Comparison of ENCODE assay signal across 1 cellular context in the genomic region with DNA sequence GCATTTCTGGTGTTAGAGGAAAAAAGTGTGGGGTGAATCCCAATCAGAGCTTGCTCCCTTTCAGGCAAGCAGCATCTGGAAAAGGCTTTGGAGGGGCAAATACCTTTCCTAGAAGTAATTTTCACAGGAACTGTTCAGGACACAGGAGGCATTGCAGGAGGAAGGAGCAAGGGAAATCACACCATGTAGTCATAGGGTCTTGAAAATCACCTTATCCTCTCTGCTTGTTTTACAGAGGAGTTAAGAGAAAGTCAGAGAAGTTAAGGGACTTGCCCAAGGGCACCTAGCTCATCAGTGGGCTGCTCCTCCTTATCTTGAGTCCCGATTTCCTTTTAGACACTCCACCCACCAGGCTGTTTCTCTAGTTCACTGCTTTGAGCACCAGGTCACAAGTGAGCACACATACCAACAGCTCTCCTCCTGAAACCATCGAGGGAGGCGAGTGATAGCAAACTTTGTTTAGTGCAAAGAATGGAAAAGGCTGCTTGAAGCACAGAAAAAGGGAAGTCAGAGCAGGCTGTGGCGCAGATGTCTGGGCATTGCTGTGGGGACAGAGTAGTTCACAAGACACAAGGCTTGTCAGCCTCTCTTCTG.
TF ChIP-seq lines count a peak whose summit lies in the region.

No MANE protein-coding gene starts in this region.

TF ChIP-seq in WTC11, 78 proteins besides CTCF, POLR2A, EP300 and RAD21 (continued from another document):
- TF ChIP-seq, protein P1, sequence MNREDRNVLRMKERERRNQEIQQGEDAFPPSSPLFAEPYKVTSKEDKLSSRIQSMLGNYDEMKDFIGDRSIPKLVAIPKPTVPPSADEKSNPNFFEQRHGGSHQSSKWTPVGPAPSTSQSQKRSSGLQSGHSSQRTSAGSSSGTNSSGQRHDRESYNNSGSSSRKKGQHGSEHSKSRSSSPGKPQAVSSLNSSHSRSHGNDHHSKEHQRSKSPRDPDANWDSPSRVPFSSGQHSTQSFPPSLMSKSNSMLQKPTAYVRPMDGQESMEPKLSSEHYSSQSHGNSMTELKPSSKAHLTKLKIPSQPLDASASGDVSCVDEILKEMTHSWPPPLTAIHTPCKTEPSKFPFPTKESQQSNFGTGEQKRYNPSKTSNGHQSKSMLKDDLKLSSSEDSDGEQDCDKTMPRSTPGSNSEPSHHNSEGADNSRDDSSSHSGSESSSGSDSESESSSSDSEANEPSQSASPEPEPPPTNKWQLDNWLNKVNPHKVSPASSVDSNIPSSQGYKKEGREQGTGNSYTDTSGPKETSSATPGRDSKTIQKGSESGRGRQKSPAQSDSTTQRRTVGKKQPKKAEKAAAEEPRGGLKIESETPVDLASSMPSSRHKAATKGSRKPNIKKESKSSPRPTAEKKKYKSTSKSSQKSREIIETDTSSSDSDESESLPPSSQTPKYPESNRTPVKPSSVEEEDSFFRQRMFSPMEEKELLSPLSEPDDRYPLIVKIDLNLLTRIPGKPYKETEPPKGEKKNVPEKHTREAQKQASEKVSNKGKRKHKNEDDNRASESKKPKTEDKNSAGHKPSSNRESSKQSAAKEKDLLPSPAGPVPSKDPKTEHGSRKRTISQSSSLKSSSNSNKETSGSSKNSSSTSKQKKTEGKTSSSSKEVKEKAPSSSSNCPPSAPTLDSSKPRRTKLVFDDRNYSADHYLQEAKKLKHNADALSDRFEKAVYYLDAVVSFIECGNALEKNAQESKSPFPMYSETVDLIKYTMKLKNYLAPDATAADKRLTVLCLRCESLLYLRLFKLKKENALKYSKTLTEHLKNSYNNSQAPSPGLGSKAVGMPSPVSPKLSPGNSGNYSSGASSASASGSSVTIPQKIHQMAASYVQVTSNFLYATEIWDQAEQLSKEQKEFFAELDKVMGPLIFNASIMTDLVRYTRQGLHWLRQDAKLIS (CRISPR knock-in tag; IDR thresholded peaks at IDR 0.05; ENCODE audit: borderline replicate concordance): no peak
- TF ChIP-seq ZNF423 (CRISPR knock-in tag; IDR thresholded peaks at IDR 0.05) (no peak), JAZF1 (CRISPR knock-in tag; IDR thresholded peaks at IDR 0.05) (no peak), ELF4 (CRISPR knock-in tag; IDR thresholded peaks at IDR 0.05; ENCODE audit: low read depth) (no peak), SOX15 (CRISPR knock-in tag; IDR thresholded peaks at IDR 0.05) (no peak), ZNF263 (CRISPR knock-in tag; IDR thresholded peaks at IDR 0.05; ENCODE audit: low read depth) (no peak)
- TF ChIP-seq, protein P2, sequence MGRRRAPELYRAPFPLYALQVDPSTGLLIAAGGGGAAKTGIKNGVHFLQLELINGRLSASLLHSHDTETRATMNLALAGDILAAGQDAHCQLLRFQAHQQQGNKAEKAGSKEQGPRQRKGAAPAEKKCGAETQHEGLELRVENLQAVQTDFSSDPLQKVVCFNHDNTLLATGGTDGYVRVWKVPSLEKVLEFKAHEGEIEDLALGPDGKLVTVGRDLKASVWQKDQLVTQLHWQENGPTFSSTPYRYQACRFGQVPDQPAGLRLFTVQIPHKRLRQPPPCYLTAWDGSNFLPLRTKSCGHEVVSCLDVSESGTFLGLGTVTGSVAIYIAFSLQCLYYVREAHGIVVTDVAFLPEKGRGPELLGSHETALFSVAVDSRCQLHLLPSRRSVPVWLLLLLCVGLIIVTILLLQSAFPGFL (CRISPR knock-in tag; IDR thresholded peaks at IDR 0.05; ENCODE audit: borderline replicate concordance): no peak
- TF ChIP-seq, protein P3, sequence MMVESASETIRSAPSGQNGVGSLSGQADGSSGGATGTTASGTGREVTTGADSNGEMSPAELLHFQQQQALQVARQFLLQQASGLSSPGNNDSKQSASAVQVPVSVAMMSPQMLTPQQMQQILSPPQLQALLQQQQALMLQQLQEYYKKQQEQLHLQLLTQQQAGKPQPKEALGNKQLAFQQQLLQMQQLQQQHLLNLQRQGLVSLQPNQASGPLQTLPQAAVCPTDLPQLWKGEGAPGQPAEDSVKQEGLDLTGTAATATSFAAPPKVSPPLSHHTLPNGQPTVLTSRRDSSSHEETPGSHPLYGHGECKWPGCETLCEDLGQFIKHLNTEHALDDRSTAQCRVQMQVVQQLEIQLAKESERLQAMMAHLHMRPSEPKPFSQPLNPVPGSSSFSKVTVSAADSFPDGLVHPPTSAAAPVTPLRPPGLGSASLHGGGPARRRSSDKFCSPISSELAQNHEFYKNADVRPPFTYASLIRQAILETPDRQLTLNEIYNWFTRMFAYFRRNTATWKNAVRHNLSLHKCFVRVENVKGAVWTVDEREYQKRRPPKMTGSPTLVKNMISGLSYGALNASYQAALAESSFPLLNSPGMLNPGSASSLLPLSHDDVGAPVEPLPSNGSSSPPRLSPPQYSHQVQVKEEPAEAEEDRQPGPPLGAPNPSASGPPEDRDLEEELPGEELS (CRISPR knock-in tag; IDR thresholded peaks at IDR 0.05): no peak
- TF ChIP-seq, protein P4, sequence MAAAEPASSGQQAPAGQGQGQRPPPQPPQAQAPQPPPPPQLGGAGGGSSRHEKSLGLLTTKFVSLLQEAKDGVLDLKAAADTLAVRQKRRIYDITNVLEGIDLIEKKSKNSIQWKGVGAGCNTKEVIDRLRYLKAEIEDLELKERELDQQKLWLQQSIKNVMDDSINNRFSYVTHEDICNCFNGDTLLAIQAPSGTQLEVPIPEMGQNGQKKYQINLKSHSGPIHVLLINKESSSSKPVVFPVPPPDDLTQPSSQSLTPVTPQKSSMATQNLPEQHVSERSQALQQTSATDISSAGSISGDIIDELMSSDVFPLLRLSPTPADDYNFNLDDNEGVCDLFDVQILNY (CRISPR knock-in tag; IDR thresholded peaks at IDR 0.05): no peak
- TF ChIP-seq, protein P5, sequence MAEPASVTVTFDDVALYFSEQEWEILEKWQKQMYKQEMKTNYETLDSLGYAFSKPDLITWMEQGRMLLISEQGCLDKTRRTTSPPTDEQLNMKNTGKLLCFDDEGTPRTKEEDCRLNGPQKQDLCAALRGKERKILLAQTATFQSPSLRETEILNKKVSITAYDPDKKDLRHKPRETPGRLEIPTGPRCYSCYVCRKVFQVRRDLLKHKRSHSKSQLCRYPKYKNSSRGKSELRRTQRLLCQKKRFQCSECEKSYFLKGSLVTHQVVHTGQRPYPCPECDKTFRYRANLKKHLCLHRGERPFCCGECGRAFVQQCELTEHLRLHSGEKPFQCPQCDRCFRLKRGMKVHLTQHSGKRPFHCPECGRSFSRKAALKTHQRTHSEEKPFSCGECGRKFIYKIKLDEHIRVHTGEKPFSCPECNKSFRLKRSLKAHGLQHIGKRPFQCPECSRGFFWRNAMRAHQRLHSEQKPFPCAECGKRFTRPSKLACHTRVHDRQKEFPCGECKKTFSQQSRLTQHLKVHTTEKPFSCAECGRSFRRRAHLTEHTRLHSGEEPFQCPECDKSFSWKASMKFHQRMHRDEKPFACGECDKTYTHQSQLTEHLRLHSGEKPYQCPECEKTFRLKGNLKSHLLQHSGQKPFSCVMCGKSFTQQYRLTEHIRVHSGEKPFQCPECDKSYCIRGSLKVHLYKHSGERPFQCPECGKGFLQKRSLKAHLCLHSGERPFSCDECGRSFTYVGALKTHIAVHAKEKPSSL (CRISPR knock-in tag; conservative IDR thresholded peaks at IDR 0.05): no peak
- TF ChIP-seq, protein P6, sequence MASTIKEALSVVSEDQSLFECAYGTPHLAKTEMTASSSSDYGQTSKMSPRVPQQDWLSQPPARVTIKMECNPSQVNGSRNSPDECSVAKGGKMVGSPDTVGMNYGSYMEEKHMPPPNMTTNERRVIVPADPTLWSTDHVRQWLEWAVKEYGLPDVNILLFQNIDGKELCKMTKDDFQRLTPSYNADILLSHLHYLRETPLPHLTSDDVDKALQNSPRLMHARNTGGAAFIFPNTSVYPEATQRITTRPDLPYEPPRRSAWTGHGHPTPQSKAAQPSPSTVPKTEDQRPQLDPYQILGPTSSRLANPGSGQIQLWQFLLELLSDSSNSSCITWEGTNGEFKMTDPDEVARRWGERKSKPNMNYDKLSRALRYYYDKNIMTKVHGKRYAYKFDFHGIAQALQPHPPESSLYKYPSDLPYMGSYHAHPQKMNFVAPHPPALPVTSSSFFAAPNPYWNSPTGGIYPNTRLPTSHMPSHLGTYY (CRISPR knock-in tag; IDR thresholded peaks at IDR 0.05): no peak
